Comparison of ENCODE assay signal across 1 cellular context in the genomic region with DNA sequence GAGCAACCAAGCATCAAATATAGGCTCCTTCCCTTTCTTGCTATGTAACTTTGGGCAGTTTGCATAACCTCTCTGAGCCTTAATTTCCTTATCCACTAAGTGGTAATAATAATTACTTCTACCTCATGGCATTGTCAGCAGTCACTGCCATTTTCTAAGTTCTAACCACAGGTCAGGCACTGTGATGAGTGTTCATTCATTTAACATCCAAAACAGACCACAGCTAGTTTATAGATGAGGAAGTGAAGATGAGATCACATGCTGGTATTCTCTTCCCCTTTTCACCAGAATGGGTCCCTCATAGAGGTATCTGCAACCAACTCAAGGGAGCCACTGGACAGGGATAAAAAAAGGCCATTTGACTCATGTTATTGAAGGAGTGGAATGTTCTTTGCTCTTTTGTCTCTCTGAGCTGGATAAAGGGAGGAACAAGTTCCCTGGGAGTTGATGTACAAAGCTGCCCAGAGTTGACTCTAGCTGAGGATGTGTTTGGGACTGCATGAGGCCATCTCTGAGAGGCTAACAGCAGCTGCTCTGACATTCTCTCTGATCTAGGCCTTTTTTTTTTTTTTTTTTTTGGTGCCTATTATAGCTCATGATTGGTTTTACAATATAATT.
TF ChIP-seq lines count a peak whose summit lies in the region.

No MANE protein-coding gene starts in this region.

TF ChIP-seq in GM12878, 131 proteins besides CTCF, POLR2A, EP300 and RAD21 (continued from another document and continues in another):
- TF ChIP-seq, protein P1, sequence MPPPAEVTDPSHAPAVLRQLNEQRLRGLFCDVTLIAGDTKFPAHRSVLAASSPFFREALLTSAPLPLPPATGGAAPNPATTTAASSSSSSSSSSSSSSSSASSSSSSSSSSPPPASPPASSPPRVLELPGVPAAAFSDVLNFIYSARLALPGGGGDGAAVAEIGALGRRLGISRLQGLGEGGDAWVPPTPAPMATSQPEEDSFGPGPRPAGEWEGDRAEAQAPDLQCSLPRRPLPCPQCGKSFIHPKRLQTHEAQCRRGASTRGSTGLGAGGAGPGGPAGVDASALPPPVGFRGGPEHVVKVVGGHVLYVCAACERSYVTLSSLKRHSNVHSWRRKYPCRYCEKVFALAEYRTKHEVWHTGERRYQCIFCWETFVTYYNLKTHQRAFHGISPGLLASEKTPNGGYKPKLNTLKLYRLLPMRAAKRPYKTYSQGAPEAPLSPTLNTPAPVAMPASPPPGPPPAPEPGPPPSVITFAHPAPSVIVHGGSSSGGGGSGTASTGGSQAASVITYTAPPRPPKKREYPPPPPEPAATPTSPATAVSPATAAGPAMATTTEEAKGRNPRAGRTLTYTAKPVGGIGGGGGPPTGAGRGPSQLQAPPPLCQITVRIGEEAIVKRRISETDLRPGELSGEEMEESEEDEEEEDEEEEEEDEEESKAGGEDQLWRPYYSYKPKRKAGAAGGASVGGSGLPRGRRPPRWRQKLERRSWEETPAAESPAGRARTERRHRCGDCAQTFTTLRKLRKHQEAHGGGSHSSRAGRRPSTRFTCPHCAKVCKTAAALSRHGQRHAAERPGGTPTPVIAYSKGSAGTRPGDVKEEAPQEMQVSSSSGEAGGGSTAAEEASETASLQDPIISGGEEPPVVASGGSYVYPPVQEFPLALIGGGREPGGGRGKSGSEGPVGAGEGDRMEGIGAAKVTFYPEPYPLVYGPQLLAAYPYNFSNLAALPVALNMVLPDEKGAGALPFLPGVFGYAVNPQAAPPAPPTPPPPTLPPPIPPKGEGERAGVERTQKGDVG (CRISPR knock-in tag; IDR thresholded peaks at IDR 0.05): no peak
- TF ChIP-seq, protein P2, sequence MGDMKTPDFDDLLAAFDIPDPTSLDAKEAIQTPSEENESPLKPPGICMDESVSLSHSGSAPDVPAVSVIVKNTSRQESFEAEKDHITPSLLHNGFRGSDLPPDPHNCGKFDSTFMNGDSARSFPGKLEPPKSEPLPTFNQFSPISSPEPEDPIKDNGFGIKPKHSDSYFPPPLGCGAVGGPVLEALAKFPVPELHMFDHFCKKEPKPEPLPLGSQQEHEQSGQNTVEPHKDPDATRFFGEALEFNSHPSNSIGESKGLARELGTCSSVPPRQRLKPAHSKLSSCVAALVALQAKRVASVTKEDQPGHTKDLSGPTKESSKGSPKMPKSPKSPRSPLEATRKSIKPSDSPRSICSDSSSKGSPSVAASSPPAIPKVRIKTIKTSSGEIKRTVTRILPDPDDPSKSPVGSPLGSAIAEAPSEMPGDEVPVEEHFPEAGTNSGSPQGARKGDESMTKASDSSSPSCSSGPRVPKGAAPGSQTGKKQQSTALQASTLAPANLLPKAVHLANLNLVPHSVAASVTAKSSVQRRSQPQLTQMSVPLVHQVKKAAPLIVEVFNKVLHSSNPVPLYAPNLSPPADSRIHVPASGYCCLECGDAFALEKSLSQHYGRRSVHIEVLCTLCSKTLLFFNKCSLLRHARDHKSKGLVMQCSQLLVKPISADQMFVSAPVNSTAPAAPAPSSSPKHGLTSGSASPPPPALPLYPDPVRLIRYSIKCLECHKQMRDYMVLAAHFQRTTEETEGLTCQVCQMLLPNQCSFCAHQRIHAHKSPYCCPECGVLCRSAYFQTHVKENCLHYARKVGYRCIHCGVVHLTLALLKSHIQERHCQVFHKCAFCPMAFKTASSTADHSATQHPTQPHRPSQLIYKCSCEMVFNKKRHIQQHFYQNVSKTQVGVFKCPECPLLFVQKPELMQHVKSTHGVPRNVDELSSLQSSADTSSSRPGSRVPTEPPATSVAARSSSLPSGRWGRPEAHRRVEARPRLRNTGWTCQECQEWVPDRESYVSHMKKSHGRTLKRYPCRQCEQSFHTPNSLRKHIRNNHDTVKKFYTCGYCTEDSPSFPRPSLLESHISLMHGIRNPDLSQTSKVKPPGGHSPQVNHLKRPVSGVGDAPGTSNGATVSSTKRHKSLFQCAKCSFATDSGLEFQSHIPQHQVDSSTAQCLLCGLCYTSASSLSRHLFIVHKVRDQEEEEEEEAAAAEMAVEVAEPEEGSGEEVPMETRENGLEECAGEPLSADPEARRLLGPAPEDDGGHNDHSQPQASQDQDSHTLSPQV (IDR thresholded peaks at IDR 0.05): no peak; the same call in 1 of the 2 replicates
- TF ChIP-seq, protein P3, sequence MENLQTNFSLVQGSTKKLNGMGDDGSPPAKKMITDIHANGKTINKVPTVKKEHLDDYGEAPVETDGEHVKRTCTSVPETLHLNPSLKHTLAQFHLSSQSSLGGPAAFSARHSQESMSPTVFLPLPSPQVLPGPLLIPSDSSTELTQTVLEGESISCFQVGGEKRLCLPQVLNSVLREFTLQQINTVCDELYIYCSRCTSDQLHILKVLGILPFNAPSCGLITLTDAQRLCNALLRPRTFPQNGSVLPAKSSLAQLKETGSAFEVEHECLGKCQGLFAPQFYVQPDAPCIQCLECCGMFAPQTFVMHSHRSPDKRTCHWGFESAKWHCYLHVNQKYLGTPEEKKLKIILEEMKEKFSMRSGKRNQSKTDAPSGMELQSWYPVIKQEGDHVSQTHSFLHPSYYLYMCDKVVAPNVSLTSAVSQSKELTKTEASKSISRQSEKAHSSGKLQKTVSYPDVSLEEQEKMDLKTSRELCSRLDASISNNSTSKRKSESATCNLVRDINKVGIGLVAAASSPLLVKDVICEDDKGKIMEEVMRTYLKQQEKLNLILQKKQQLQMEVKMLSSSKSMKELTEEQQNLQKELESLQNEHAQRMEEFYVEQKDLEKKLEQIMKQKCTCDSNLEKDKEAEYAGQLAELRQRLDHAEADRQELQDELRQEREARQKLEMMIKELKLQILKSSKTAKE (IDR thresholded peaks at IDR 0.05; ENCODE audit: low read depth, poor library complexity, severe bottlenecking): peak; percentile 84
- TF ChIP-seq, protein P4, sequence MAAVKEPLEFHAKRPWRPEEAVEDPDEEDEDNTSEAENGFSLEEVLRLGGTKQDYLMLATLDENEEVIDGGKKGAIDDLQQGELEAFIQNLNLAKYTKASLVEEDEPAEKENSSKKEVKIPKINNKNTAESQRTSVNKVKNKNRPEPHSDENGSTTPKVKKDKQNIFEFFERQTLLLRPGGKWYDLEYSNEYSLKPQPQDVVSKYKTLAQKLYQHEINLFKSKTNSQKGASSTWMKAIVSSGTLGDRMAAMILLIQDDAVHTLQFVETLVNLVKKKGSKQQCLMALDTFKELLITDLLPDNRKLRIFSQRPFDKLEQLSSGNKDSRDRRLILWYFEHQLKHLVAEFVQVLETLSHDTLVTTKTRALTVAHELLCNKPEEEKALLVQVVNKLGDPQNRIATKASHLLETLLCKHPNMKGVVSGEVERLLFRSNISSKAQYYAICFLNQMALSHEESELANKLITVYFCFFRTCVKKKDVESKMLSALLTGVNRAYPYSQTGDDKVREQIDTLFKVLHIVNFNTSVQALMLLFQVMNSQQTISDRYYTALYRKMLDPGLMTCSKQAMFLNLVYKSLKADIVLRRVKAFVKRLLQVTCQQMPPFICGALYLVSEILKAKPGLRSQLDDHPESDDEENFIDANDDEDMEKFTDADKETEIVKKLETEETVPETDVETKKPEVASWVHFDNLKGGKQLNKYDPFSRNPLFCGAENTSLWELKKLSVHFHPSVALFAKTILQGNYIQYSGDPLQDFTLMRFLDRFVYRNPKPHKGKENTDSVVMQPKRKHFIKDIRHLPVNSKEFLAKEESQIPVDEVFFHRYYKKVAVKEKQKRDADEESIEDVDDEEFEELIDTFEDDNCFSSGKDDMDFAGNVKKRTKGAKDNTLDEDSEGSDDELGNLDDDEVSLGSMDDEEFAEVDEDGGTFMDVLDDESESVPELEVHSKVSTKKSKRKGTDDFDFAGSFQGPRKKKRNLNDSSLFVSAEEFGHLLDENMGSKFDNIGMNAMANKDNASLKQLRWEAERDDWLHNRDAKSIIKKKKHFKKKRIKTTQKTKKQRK (IDR thresholded peaks at IDR 0.05; ENCODE audit: low read depth, low read length): no peak
- no peak for TF ChIP-seq ESRRA (IDR thresholded peaks at IDR 0.05; ENCODE audit: low read length)
- TF ChIP-seq ZBED1 (IDR thresholded peaks at IDR 0.05; ENCODE audit: borderline replicate concordance): peak; percentile 78; the same call in 1 of the 2 replicates
- TF ChIP-seq MEF2B (IDR thresholded peaks at IDR 0.05; ENCODE audit: partially characterized antibody, poor library complexity, severe bottlenecking): peak; percentile 65
- TF ChIP-seq, protein P5, sequence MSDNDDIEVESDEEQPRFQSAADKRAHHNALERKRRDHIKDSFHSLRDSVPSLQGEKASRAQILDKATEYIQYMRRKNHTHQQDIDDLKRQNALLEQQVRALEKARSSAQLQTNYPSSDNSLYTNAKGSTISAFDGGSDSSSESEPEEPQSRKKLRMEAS (IDR thresholded peaks at IDR 0.05; ENCODE audit: low read depth, low read length): no peak
- TF ChIP-seq POLR2AphosphoS5 (IDR thresholded peaks at IDR 0.05; ENCODE audit: low read length): no peak
- peak; percentile 81; the same call in 1 of the 2 replicates for TF ChIP-seq BMI1 (IDR thresholded peaks at IDR 0.05; ENCODE audit: borderline replicate concordance)
- TF ChIP-seq KDM1A (IDR thresholded peaks at IDR 0.05; ENCODE audit: borderline replicate concordance): no peak
- TF ChIP-seq, protein P6, sequence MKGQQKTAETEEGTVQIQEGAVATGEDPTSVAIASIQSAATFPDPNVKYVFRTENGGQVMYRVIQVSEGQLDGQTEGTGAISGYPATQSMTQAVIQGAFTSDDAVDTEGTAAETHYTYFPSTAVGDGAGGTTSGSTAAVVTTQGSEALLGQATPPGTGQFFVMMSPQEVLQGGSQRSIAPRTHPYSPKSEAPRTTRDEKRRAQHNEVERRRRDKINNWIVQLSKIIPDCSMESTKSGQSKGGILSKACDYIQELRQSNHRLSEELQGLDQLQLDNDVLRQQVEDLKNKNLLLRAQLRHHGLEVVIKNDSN (IDR thresholded peaks at IDR 0.05; ENCODE audit: borderline replicate concordance, extremely low read length, insufficient read depth, low read depth, low read length): peak; percentile 35
- TF ChIP-seq GATAD2B (conservative IDR thresholded peaks at IDR 0.05; ENCODE audit: low read depth): peak; percentile 71; the same call in 1 of the 2 replicates
- TF ChIP-seq, protein P7, sequence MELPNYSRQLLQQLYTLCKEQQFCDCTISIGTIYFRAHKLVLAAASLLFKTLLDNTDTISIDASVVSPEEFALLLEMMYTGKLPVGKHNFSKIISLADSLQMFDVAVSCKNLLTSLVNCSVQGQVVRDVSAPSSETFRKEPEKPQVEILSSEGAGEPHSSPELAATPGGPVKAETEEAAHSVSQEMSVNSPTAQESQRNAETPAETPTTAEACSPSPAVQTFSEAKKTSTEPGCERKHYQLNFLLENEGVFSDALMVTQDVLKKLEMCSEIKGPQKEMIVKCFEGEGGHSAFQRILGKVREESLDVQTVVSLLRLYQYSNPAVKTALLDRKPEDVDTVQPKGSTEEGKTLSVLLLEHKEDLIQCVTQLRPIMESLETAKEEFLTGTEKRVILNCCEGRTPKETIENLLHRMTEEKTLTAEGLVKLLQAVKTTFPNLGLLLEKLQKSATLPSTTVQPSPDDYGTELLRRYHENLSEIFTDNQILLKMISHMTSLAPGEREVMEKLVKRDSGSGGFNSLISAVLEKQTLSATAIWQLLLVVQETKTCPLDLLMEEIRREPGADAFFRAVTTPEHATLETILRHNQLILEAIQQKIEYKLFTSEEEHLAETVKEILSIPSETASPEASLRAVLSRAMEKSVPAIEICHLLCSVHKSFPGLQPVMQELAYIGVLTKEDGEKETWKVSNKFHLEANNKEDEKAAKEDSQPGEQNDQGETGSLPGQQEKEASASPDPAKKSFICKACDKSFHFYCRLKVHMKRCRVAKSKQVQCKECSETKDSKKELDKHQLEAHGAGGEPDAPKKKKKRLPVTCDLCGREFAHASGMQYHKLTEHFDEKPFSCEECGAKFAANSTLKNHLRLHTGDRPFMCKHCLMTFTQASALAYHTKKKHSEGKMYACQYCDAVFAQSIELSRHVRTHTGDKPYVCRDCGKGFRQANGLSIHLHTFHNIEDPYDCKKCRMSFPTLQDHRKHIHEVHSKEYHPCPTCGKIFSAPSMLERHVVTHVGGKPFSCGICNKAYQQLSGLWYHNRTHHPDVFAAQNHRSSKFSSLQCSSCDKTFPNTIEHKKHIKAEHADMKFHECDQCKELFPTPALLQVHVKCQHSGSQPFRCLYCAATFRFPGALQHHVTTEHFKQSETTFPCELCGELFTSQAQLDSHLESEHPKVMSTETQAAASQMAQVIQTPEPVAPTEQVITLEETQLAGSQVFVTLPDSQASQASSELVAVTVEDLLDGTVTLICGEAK (IDR thresholded peaks at IDR 0.05; ENCODE audit: borderline replicate concordance): no peak
- TF ChIP-seq NBN (IDR thresholded peaks at IDR 0.05): peak; percentile 87
- TF ChIP-seq SUZ12 (IDR thresholded peaks at IDR 0.05; ENCODE audit: unreplicated experiment): no peak
- TF ChIP-seq SREBF1 (IDR thresholded peaks at IDR 0.05; ENCODE audit: low read length): no peak
- no peak for TF ChIP-seq SIN3A (IDR thresholded peaks at IDR 0.05; ENCODE audit: low read depth, low read length)
- no peak for TF ChIP-seq TBL1XR1 (IDR thresholded peaks at IDR 0.05; ENCODE audit: low read depth, low read length)
- no peak for TF ChIP-seq RBBP5 (conservative IDR thresholded peaks at IDR 0.05)
- peak; percentile 68; the same call in 1 of the 2 replicates for TF ChIP-seq ZNF384 (IDR thresholded peaks at IDR 0.05; ENCODE audit: borderline replicate concordance, low read depth, low read length)
- no peak for TF ChIP-seq GABPA (IDR thresholded peaks at IDR 0.05; ENCODE audit: low read depth)
- TF ChIP-seq PAX5 (IDR thresholded peaks at IDR 0.05; ENCODE audit: borderline replicate concordance, low read depth, low read length): peak; percentile 77; the same call in 1 of the 2 replicates
- TF ChIP-seq, protein P8, sequence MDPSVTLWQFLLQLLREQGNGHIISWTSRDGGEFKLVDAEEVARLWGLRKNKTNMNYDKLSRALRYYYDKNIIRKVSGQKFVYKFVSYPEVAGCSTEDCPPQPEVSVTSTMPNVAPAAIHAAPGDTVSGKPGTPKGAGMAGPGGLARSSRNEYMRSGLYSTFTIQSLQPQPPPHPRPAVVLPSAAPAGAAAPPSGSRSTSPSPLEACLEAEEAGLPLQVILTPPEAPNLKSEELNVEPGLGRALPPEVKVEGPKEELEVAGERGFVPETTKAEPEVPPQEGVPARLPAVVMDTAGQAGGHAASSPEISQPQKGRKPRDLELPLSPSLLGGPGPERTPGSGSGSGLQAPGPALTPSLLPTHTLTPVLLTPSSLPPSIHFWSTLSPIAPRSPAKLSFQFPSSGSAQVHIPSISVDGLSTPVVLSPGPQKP (IDR thresholded peaks at IDR 0.05; ENCODE audit: low read depth, low read length): no peak
- TF ChIP-seq SUPT20H (IDR thresholded peaks at IDR 0.05; ENCODE audit: borderline replicate concordance, control insufficient read depth, low read depth, low read length): no peak
- TF ChIP-seq JUNB (IDR thresholded peaks at IDR 0.05): peak; percentile 90
- TF ChIP-seq CBFB (IDR thresholded peaks at IDR 0.05; ENCODE audit: low read depth): peak; percentile 95
- no peak for TF ChIP-seq TAF1 (IDR thresholded peaks at IDR 0.05; ENCODE audit: borderline replicate concordance, low read depth, low read length)
- peak; percentile 86 for TF ChIP-seq ZNF24 (IDR thresholded peaks at IDR 0.05)
